ENCODE assay signal across 8 cellular contexts in genomic region chr17:35257080-35257701, GRCh38. TPM values are rescaled to one million over a fixed set of nuclear protein-coding genes. Genes with fewer than 3 reads are reported as not detected.
DNase-seq lines count a peak whose midpoint lies in the region; ATAC-seq and TF ChIP-seq lines count a peak whose summit lies in the region.

No MANE protein-coding gene starts in this region.

- H3K27me3 ChIP-seq in left lung, result no peaks in the 10 kb centered on the region

- peaks cover 0 to 37% of the 10 kb centered on the region in 2 donors for H3K36me3 ChIP-seq in left lung

- peaks cover 75% of the 10 kb centered on the region for H3K4me1 Mint-ChIP-seq in activated CD8-positive, alpha-beta T cell treated with anti-CD3 and anti-CD28 coated beads for 36 hours (ENCODE audit: low read depth)
- H3K4me1 Mint-ChIP-seq in glutamatergic neuron (ENCODE audit: low read depth, unreplicated experiment), result no peaks in the 10 kb centered on the region
- peaks cover 14% of the 10 kb centered on the region for H3K4me1 Mint-ChIP-seq in stimulated activated memory B cell treated with anti-CD40 and anti-IgM and Interleukin-4, amounts not matched to agents 10 μg/mL and 1 μg/mL and 100 μg/mL, for 72 hours

- peak overlapping the region; percentile 83 for H3K27ac Mint-ChIP-seq in activated CD8-positive, alpha-beta T cell treated with anti-CD3 and anti-CD28 coated beads for 36 hours
- H3K27ac Mint-ChIP-seq in glutamatergic neuron (ENCODE audit: unreplicated experiment), result no peak overlapping the region
- no peak overlapping the region for H3K27ac Mint-ChIP-seq in stimulated activated memory B cell treated with anti-CD40 and anti-IgM and Interleukin-4, amounts not matched to agents 10 μg/mL and 1 μg/mL and 100 μg/mL, for 72 hours

- no peaks in the 10 kb centered on the region for H3K9me3 ChIP-seq in left lung

- peaks cover 16 to 63% of the 10 kb centered on the region in 2 donors for H3K4me1 ChIP-seq in left lung

- POLR2A ChIA-PET in activated CD8-positive, alpha-beta T cell treated with anti-CD3 and anti-CD28 coated beads for 36 hours (lab: Charles Lee), result interaction anchor here (0.7 to 2.2 kb wide), 11 partner anchors 8 to 311 kb away, joined by 3 to 12 read pairs (median 4); no protein-coding TSS in a partner anchor

- intact Hi-C loops in activated CD8-positive, alpha-beta T cell treated with anti-CD3 and anti-CD28 coated beads for 36 hours (cut with micrococcal nuclease), result no loop called here
- intact Hi-C loops in left lung (cut with DNase I), result no loop called here

- H3K9me3 Mint-ChIP-seq in activated CD8-positive, alpha-beta T cell treated with anti-CD3 and anti-CD28 coated beads for 36 hours, result peaks cover 2% of the 10 kb centered on the region
- no peaks in the 10 kb centered on the region for H3K9me3 Mint-ChIP-seq in glutamatergic neuron (ENCODE audit: unreplicated experiment)
- H3K9me3 Mint-ChIP-seq in stimulated activated memory B cell treated with anti-CD40 and anti-IgM and Interleukin-4, amounts not matched to agents 10 μg/mL and 1 μg/mL and 100 μg/mL, for 72 hours, result no peaks in the 10 kb centered on the region

- H3K4me3 ChIP-seq in AG10803 (ENCODE audit: low read length), result no peak overlapping the region
- peak overlapping the region; percentile 14; the same call in 1 of the 2 replicates for H3K4me3 ChIP-seq in LNCaP clone FGC (ENCODE audit: low read depth, low read length)
- H3K4me3 ChIP-seq in left lung, result no peak overlapping the region

- no peaks in the 10 kb centered on the region for H3K27me3 Mint-ChIP-seq in activated CD8-positive, alpha-beta T cell treated with anti-CD3 and anti-CD28 coated beads for 36 hours
- no peaks in the 10 kb centered on the region for H3K27me3 Mint-ChIP-seq in glutamatergic neuron (ENCODE audit: unreplicated experiment)
- no peaks in the 10 kb centered on the region for H3K27me3 Mint-ChIP-seq in stimulated activated memory B cell treated with anti-CD40 and anti-IgM and Interleukin-4, amounts not matched to agents 10 μg/mL and 1 μg/mL and 100 μg/mL, for 72 hours

- no peak overlapping the region for H3K4me3 Mint-ChIP-seq in activated CD8-positive, alpha-beta T cell treated with anti-CD3 and anti-CD28 coated beads for 36 hours
- no peak overlapping the region for H3K4me3 Mint-ChIP-seq in glutamatergic neuron (ENCODE audit: unreplicated experiment)
- no peak overlapping the region for H3K4me3 Mint-ChIP-seq in stimulated activated memory B cell treated with anti-CD40 and anti-IgM and Interleukin-4, amounts not matched to agents 10 μg/mL and 1 μg/mL and 100 μg/mL, for 72 hours

- DNase-seq in AG10803 (ENCODE audit: low read depth), result peak; percentile 42
- peak; percentile 91 for DNase-seq in LNCaP clone FGC (ENCODE audit: low read depth)
- no peak for DNase-seq in activated CD8-positive, alpha-beta T cell treated with anti-CD3 and anti-CD28 coated beads for 36 hours
- peak in 1 of 2 donors; percentile 50 for DNase-seq in left lung
- no peak for DNase-seq in NK-92 (lab: John Stamatoyannopoulos, UW; ENCODE audit: unreplicated experiment)
- no peak for DNase-seq in glutamatergic neuron
- no peak for DNase-seq in pons (ENCODE audit: low spot score)

- CTCF ChIA-PET in activated CD8-positive, alpha-beta T cell treated with anti-CD3 and anti-CD28 coated beads for 36 hours (lab: Charles Lee), result interaction anchor here (0.7 to 3.5 kb wide), 8 partner anchors 10 to 319 kb away, joined by 3 to 20 read pairs (median 4); no protein-coding TSS in a partner anchor

- ATAC-seq in activated CD8-positive, alpha-beta T cell treated with anti-CD3 and anti-CD28 coated beads for 36 hours, result peak; percentile 31
- peak; percentile 49 for ATAC-seq in left lung
- ATAC-seq in stimulated activated memory B cell treated with anti-CD40 and anti-IgM and Interleukin-4, amounts not matched to agents 10 μg/mL and 1 μg/mL and 100 μg/mL, for 72 hours, result no peak

- peak overlapping the region in 1 of 2 donors; percentile 31 for H3K27ac ChIP-seq in left lung

- TF ChIP-seq CTCF in AG10803 (conservative IDR thresholded peaks at IDR 0.05; ENCODE audit: low read length) (no peak), LNCaP clone FGC (IDR thresholded peaks at IDR 0.05; ENCODE audit: control insufficient read depth, extremely low read depth, insufficient read depth) (no peak), left lung (IDR thresholded peaks at IDR 0.05) (no peak), glutamatergic neuron (IDR thresholded peaks at IDR 0.05; ENCODE audit: partially characterized antibody, unreplicated experiment) (no peak)
- no peak for TF ChIP-seq CTCF in activated CD8-positive, alpha-beta T cell treated with anti-CD3 and anti-CD28 coated beads for 36 hours (IDR thresholded peaks at IDR 0.05)

- H3K36me3 Mint-ChIP-seq in activated CD8-positive, alpha-beta T cell treated with anti-CD3 and anti-CD28 coated beads for 36 hours (ENCODE audit: low read depth), result peaks cover 41% of the 10 kb centered on the region
- H3K36me3 Mint-ChIP-seq in glutamatergic neuron (ENCODE audit: unreplicated experiment), result no peaks in the 10 kb centered on the region
- H3K36me3 Mint-ChIP-seq in stimulated activated memory B cell treated with anti-CD40 and anti-IgM and Interleukin-4, amounts not matched to agents 10 μg/mL and 1 μg/mL and 100 μg/mL, for 72 hours, result peaks cover 16% of the 10 kb centered on the region

RNA-seq across cellular contexts. Expression of gene SLFN5, which starts 14.3 kb away (rescaled TPM):
- 10 to 100 TPM; 29.1 to 32.7 TPM for total RNA-seq in activated CD8-positive, alpha-beta T cell treated with anti-CD3 and anti-CD28 coated beads for 36 hours
- 10 to 100 TPM; 51.3 to 67.5 TPM for total RNA-seq in left lung
- 16.8 TPM for total RNA-seq in glutamatergic neuron (ENCODE audit: unreplicated experiment)

Comparison
In these comparisons a context has a peak if more than half of its experiments do, and no peak if none do; other contexts are left out.
1. DNase-seq: peak in AG10803 (single experiment) and LNCaP clone FGC (single experiment); none in activated CD8-positive, alpha-beta T cell treated with anti-CD3 and anti-CD28 coated beads for 36 hours (single experiment), NK-92 (single experiment), glutamatergic neuron (single experiment) and pons (single experiment).